Comparison of ENCODE assay signal across 9 cellular contexts in genomic region chr10:84845628-84846261, GRCh38.
A peak's percentile ranks its signal among the peaks of the same experiment; 100 is the strongest.
DNase-seq lines count a peak whose midpoint lies in the region; ATAC-seq and TF ChIP-seq lines count a peak whose summit lies in the region.
"Had no signal": no experiment of that assay in that cellular context is flagged by ENCODE, and none has a peak within 500 bp of the region (broad histone marks: within the 10 kb centered on the region; RNA-seq: fewer than 3 reads in every experiment).

No MANE protein-coding gene starts in this region.

- no peaks in the 10 kb centered on the region for H3K27me3 Mint-ChIP-seq in neural crest cell (ENCODE audit: low read depth)
- H3K27me3 Mint-ChIP-seq in activated naive CD8-positive, alpha-beta T cell treated with anti-CD3 and anti-CD28 coated beads for 36 hours, result no peaks in the 10 kb centered on the region

- intact Hi-C loops in uterus (cut with DNase I; ENCODE audit: low total_unique reads), result no loop called here

- no peaks in the 10 kb centered on the region for H3K27me3 ChIP-seq in SU-DHL-6 (ENCODE audit: low read length)
- no peaks in the 10 kb centered on the region for H3K27me3 ChIP-seq in uterus
- H3K27me3 ChIP-seq: upper lobe of left lung had no signal

- H3K4me2 ChIP-seq in SU-DHL-6 (ENCODE audit: low read depth, low read length, poor library complexity, severe bottlenecking), result no peak overlapping the region

- no peak overlapping the region for H2AFZ ChIP-seq in SU-DHL-6 (ENCODE audit: low read depth, low read length, severe bottlenecking)

- H3K27ac ChIP-seq in SU-DHL-6 (ENCODE audit: low read depth, low read length) (no peak overlapping the region), uterus (no peak overlapping the region)

- H3K27ac Mint-ChIP-seq in neural crest cell (ENCODE audit: unreplicated experiment), result no peak overlapping the region
- H3K27ac Mint-ChIP-seq in activated naive CD8-positive, alpha-beta T cell treated with anti-CD3 and anti-CD28 coated beads for 36 hours, result no peak overlapping the region

- no peak overlapping the region for H3K4me3 ChIP-seq in SU-DHL-6 (ENCODE audit: insufficient read depth, low read length, poor library complexity, severe bottlenecking)
- H3K4me3 ChIP-seq in uterus, result no peak overlapping the region
- H3K4me3 ChIP-seq: upper lobe of left lung had no signal

- H4K20me1 ChIP-seq in SU-DHL-6 (ENCODE audit: low read depth, low read length), result no peaks in the 10 kb centered on the region

- H3K4me1 Mint-ChIP-seq in neural crest cell, result peaks cover 21% of the 10 kb centered on the region
- H3K4me1 Mint-ChIP-seq in activated naive CD8-positive, alpha-beta T cell treated with anti-CD3 and anti-CD28 coated beads for 36 hours, result no peaks in the 10 kb centered on the region

- ATAC-seq in HG03354 (IDR thresholded peaks at IDR 0.05; ENCODE audit: poor library complexity, severe bottlenecking, unreplicated experiment) (peak; percentile 80), HG03432 (IDR thresholded peaks at IDR 0.05; ENCODE audit: unreplicated experiment) (no peak)

- H3K9ac ChIP-seq in SU-DHL-6 (ENCODE audit: low read length), result no peak overlapping the region

- peak; percentile 10 to 56 (median 22) for DNase-seq in NCI-H1417 (lab: John Stamatoyannopoulos, UW)
- no peak for DNase-seq in NCI-H1417 treated with DMSO at 0.1 percent for 48 hours (lab: John Stamatoyannopoulos, UW)
- DNase-seq in neural crest cell (ENCODE audit: low read depth, low spot score), result no peak
- no peak for DNase-seq in activated naive CD8-positive, alpha-beta T cell treated with anti-CD3 and anti-CD28 coated beads for 36 hours
- no peak for DNase-seq in uterus

- H3K4me1 ChIP-seq in uterus, result no peaks in the 10 kb centered on the region
- H3K4me1 ChIP-seq: upper lobe of left lung had no signal

- no peaks in the 10 kb centered on the region for H3F3A ChIP-seq in SU-DHL-6 (ENCODE audit: insufficient read depth)

- H3K9me3 ChIP-seq in SU-DHL-6 (ENCODE audit: insufficient read depth, low read length) (no peaks in the 10 kb centered on the region), uterus (no peaks in the 10 kb centered on the region)
- H3K9me3 ChIP-seq: upper lobe of left lung had no signal

- no peaks in the 10 kb centered on the region for H3K9me2 ChIP-seq in SU-DHL-6 (replicated peaks; ENCODE audit: insufficient read depth, low read length)

- no peak for TF ChIP-seq POLR2A in uterus (IDR thresholded peaks at IDR 0.05)

- H3K9me3 Mint-ChIP-seq in neural crest cell, result no peaks in the 10 kb centered on the region
- no peaks in the 10 kb centered on the region for H3K9me3 Mint-ChIP-seq in activated naive CD8-positive, alpha-beta T cell treated with anti-CD3 and anti-CD28 coated beads for 36 hours

- H3K36me3 Mint-ChIP-seq in neural crest cell (ENCODE audit: low read depth), result no peaks in the 10 kb centered on the region
- no peaks in the 10 kb centered on the region for H3K36me3 Mint-ChIP-seq in activated naive CD8-positive, alpha-beta T cell treated with anti-CD3 and anti-CD28 coated beads for 36 hours

- no peak overlapping the region for H3K4me3 Mint-ChIP-seq in neural crest cell
- H3K4me3 Mint-ChIP-seq in activated naive CD8-positive, alpha-beta T cell treated with anti-CD3 and anti-CD28 coated beads for 36 hours, result no peak overlapping the region

- H3K79me2 ChIP-seq in SU-DHL-6 (ENCODE audit: insufficient read depth, low read length), result no peaks in the 10 kb centered on the region

- TF ChIP-seq CTCF in SU-DHL-6 (IDR thresholded peaks at IDR 0.05; ENCODE audit: insufficient read depth, low read length, poor library complexity, severe bottlenecking) (peak; percentile 26), neural crest cell (conservative IDR thresholded peaks at IDR 0.05) (peak; percentile 54), uterus (IDR thresholded peaks at IDR 0.05) (no peak)

- H3K36me3 ChIP-seq in SU-DHL-6 (ENCODE audit: low read length) (no peaks in the 10 kb centered on the region), uterus (no peaks in the 10 kb centered on the region)
- H3K36me3 ChIP-seq: upper lobe of left lung had no signal

Comparison
In these comparisons a context has a peak if more than half of its experiments do, and no peak if none do; other contexts are left out.
1. DNase-seq: peak in NCI-H1417 (3 of 3); none in NCI-H1417 treated with DMSO at 0.1 percent for 48 hours (single experiment), neural crest cell (single experiment), activated naive CD8-positive, alpha-beta T cell treated with anti-CD3 and anti-CD28 coated beads for 36 hours (single experiment) and uterus (0 of 2).
2. CTCF ChIP-seq: peak in SU-DHL-6 (single experiment) and neural crest cell (single experiment); none in uterus (0 of 4).